29 cellular contexts compared by ENCODE assay signal in the genomic region with DNA sequence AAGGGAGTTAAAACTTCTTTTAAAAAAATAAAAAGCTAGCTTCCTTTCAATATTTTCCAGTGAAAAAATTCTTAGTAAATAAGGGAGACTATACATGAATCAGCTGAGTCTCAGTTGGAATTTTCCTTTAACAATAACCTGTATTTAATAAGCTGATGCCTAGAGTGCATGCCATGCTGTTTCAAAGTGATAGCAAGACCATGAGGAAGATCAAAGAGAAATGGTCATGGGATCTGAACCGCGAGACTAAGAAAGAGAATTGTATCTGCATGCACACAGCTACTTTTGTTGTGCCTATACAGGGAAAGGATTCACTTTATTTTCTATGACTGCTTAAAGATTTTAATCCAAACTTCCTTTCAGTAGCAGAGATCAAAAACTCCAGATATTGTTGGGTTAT.
"Had no signal": no experiment of that assay in that cellular context is flagged by ENCODE, and none has a peak within 500 bp of the region (broad histone marks: within the 10 kb centered on the region; RNA-seq: fewer than 3 reads in every experiment).

No MANE protein-coding gene starts in this region.

- H3K27me3 ChIP-seq: MG63, Peyer's patch, SJSA1 had no signal

- DNase-seq: Kasumi-1, KG1, MG63, NCI-H1048, NCI-H1092 treated with DMSO at 0.1 percent for 48 hours, NCI-H1105 treated with DMSO at 0.1 percent for 48 hours, NCI-H1436, NCI-H146, NCI-H1694, NCI-H187, NCI-H1930, NCI-H2029 treated with DMSO at 0.1 percent for 48 hours, NCI-H2081 treated with DMSO at 0.1 percent for 48 hours, NCI-H2107, NCI-H2171 treated with DMSO at 0.1 percent for 48 hours, NCI-H2227 treated with DMSO at 0.1 percent for 48 hours, NCI-H345, NCI-H446, NCI-H510A treated with DMSO at 0.1 percent for 48 hours, NCI-H524 treated with DMSO at 0.1 percent for 48 hours, NCI-H526 treated with DMSO at 0.1 percent for 48 hours, NCI-H774, PC-3, Peyer's patch, Right ventricle myocardium superior, RPMI8226, SHP77 treated with DMSO at 0.1 percent for 48 hours had no signal

- H3K4me3 ChIP-seq: MG63, Peyer's patch, SJSA1, SK-N-MC had no signal

- H3K27ac ChIP-seq: Peyer's patch, SJSA1, SK-N-MC had no signal

- H3K36me3 ChIP-seq: MG63, Peyer's patch, SJSA1 had no signal

- H3K9me3 ChIP-seq: MG63, Peyer's patch had no signal

- H3K4me1 ChIP-seq: Peyer's patch, SJSA1 had no signal
